Comparison of ENCODE assay signal across 16 cellular contexts in the genomic region with DNA sequence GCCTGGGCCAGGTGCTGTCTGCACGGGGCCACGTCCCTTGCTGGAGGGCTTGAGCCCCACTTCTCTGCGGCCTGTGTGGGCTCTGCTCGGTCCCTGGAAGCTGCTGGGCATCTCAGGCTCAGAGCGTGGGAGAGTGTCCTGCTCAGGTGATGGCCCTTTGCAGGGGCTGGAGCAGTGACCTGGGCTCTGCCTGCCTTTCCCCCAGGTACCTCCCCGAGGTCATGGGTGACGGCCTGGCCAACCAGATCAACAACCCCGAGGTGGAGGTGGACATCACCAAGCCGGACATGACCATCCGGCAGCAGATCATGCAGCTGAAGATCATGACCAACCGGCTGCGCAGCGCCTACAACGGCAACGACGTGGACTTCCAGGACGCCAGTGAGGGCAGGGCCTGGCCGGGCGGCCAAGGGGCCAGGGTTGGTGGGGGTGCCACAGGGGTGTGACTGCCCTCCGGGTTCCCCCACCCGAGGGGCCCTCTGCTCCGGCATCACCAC. TPM values are rescaled to one million over a fixed set of nuclear protein-coding genes. Genes with fewer than 3 reads are reported as not detected.
A peak's percentile ranks its signal among the peaks of the same experiment; 100 is the strongest.
DNase-seq lines count a peak whose midpoint lies in the region; ATAC-seq and TF ChIP-seq lines count a peak whose summit lies in the region.
"Had no signal": no experiment of that assay in that cellular context is flagged by ENCODE, and none has a peak within 500 bp of the region (broad histone marks: within the 10 kb centered on the region; RNA-seq: fewer than 3 reads in every experiment).

No MANE protein-coding gene starts in this region.

- CTCF ChIA-PET in activated B cell treated with CpG ODN at 0.5 μM for 24 hours (lab: Charles Lee): no interaction called here

- 92% methylated on average over 22 of the region's 22 CpGs for WGBS in sigmoid colon, 2 donors

- H3K27ac Mint-ChIP-seq in activated B cell treated with CpG ODN at 0.5 μM for 24 hours: no peak overlapping the region
- H3K27ac Mint-ChIP-seq in type B pancreatic cell: no peak overlapping the region
- H3K27ac Mint-ChIP-seq: naive thymus-derived CD4-positive, alpha-beta T cell had no signal

- H3K27me3 ChIP-seq in right atrium auricular region (no peaks in the 10 kb centered on the region), sigmoid colon (no peaks in the 10 kb centered on the region)

- no peak overlapping the region for H3K27ac ChIP-seq in right atrium auricular region
- no peak overlapping the region for H3K27ac ChIP-seq in sigmoid colon
- H3K27ac ChIP-seq: GM23248 had no signal

- DNase-seq in ELF-1 (ENCODE audit: low read depth, low spot score) (peak; percentile 1), activated B cell treated with CpG ODN at 0.5 μM for 24 hours (peak; percentile 12), right atrium auricular region (ENCODE audit: low spot score) (peak; percentile 43), sigmoid colon (peak; percentile 45), NCI-H2196 treated with DMSO at 0.1 percent for 48 hours (lab: John Stamatoyannopoulos, UW; ENCODE audit: unreplicated experiment) (no peak), type B pancreatic cell (ENCODE audit: extremely low spot score, unreplicated experiment) (no peak), NCI-H510A treated with DMSO at 0.1 percent for 48 hours (lab: John Stamatoyannopoulos, UW) (no peak)
- DNase-seq: activated T-cell treated with anti-CD3 and anti-CD28 coated beads for 4 hours, GM23248, NCI-H187, NCI-H82, SHP77 treated with DMSO at 0.1 percent for 48 hours, substantia nigra had no signal

- TF ChIP-seq CTCF in activated B cell treated with CpG ODN at 0.5 μM for 24 hours (IDR thresholded peaks at IDR 0.05): no peak
- TF ChIP-seq CTCF in right atrium auricular region (IDR thresholded peaks at IDR 0.05): no peak
- no peak for TF ChIP-seq CTCF in sigmoid colon (IDR thresholded peaks at IDR 0.05)
- TF ChIP-seq CTCF in type B pancreatic cell (conservative IDR thresholded peaks at IDR 0.05): no peak

- H3K4me1 Mint-ChIP-seq in activated B cell treated with CpG ODN at 0.5 μM for 24 hours (no peaks in the 10 kb centered on the region), type B pancreatic cell (ENCODE audit: unreplicated experiment) (peaks cover 3% of the 10 kb centered on the region)

- POLR2A ChIA-PET in activated B cell treated with CpG ODN at 0.5 μM for 24 hours (lab: Charles Lee): no interaction called here

- no peaks in the 10 kb centered on the region for H3K9me3 Mint-ChIP-seq in activated B cell treated with CpG ODN at 0.5 μM for 24 hours
- no peaks in the 10 kb centered on the region for H3K9me3 Mint-ChIP-seq in type B pancreatic cell

- TF ChIP-seq EP300 in sigmoid colon (IDR thresholded peaks at IDR 0.05): no peak

- H3K27me3 Mint-ChIP-seq in activated B cell treated with CpG ODN at 0.5 μM for 24 hours: no peaks in the 10 kb centered on the region
- no peaks in the 10 kb centered on the region for H3K27me3 Mint-ChIP-seq in type B pancreatic cell
- H3K27me3 Mint-ChIP-seq: brain; naive thymus-derived CD4-positive, alpha-beta T cell had no signal

- intact Hi-C loops in activated B cell treated with CpG ODN at 0.5 μM for 24 hours (cut with micrococcal nuclease) (no loop called here), sigmoid colon (cut with DNase I) (no loop called here)

- TF ChIP-seq POLR2A in sigmoid colon (IDR thresholded peaks at IDR 0.05): no peak

- H3K4me3 Mint-ChIP-seq in activated B cell treated with CpG ODN at 0.5 μM for 24 hours: no peak overlapping the region
- no peak overlapping the region for H3K4me3 Mint-ChIP-seq in type B pancreatic cell
- H3K4me3 Mint-ChIP-seq: brain; naive thymus-derived CD4-positive, alpha-beta T cell had no signal

- no peaks in the 10 kb centered on the region for H3K36me3 Mint-ChIP-seq in activated B cell treated with CpG ODN at 0.5 μM for 24 hours (ENCODE audit: low read depth)
- H3K36me3 Mint-ChIP-seq in type B pancreatic cell: no peaks in the 10 kb centered on the region

- H3K36me3 ChIP-seq in right atrium auricular region (peaks cover 17% of the 10 kb centered on the region), sigmoid colon (peaks cover 0 to 50% (median 12%) of the 10 kb centered on the region in 4 donors)

- no peak for ATAC-seq in activated B cell treated with CpG ODN at 0.5 μM for 24 hours (ENCODE audit: low read depth)
- ATAC-seq in GM21381 (IDR thresholded peaks at IDR 0.05; ENCODE audit: unreplicated experiment): no peak
- ATAC-seq: naive thymus-derived CD4-positive, alpha-beta T cell had no signal

- no peaks in the 10 kb centered on the region for H3K4me1 ChIP-seq in right atrium auricular region
- no peaks in the 10 kb centered on the region for H3K4me1 ChIP-seq in sigmoid colon

- H3K9me3 ChIP-seq in right atrium auricular region: no peaks in the 10 kb centered on the region
- no peaks in the 10 kb centered on the region for H3K9me3 ChIP-seq in sigmoid colon

- H3K4me3 ChIP-seq in right atrium auricular region: no peak overlapping the region
- H3K4me3 ChIP-seq in sigmoid colon: no peak overlapping the region
- H3K4me3 ChIP-seq: GM23248 had no signal

RNA-seq across cellular contexts. Expression of a gene that starts 29.9 kb away (rescaled TPM):
- total RNA-seq in activated B cell treated with CpG ODN at 0.5 μM for 24 hours: 1.1 and 1.9 TPM in 2 replicates
- 100 to 1,000 TPM in 1 of 2 donors, 10 to 100 TPM in 1; 77.4 to 103 TPM for total RNA-seq in right atrium auricular region
- 10 to 100 TPM in 3 of 4 donors, 1 to 10 TPM in 1; 7.2 to 30.7 (median 23.7) TPM for total RNA-seq in sigmoid colon
- polyA plus RNA-seq in sigmoid colon: 10 to 100 TPM in 1 of 3 donors, 1 to 10 TPM in 2; 3.0 to 15.8 (median 7.2) TPM
- 58.0 and 78.0 TPM in 2 replicates for total RNA-seq in type B pancreatic cell (ENCODE audit: low replicate concordance)

Comparison
In these comparisons a context has a peak if more than half of its experiments do, and no peak if none do; other contexts are left out.
1. DNase-seq: peak in ELF-1 (single experiment), activated B cell treated with CpG ODN at 0.5 μM for 24 hours (single experiment), right atrium auricular region (single experiment) and sigmoid colon (single experiment); none in NCI-H2196 treated with DMSO at 0.1 percent for 48 hours (single experiment), type B pancreatic cell (single experiment) and NCI-H510A treated with DMSO at 0.1 percent for 48 hours (single experiment).